In the genomic region with DNA sequence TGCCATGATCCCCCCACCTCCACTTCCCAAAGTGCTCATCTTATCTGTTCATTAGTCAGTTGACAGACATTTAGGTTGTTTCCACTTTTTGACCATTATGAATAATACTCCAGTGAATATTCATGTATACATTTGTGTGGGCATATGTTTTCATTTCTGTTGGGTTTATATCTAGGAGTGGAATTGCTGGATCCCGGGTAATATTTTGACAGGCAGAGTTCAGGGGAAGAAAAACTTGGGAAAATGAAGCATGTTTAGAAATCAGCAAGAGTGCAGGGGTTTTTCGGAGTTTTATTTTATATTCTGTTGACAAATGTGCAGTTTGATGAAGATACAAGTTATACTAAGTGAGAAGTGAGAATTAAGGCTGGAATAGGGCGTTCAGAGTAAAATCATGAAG, we compare ENCODE assay signal across 1 cellular context.
TF ChIP-seq lines count a peak whose summit lies in the region.

No MANE protein-coding gene starts in this region.

TF ChIP-seq in A549, 52 proteins besides CTCF, POLR2A, EP300 and RAD21 (continued from another document):
- TF ChIP-seq, protein P1, sequence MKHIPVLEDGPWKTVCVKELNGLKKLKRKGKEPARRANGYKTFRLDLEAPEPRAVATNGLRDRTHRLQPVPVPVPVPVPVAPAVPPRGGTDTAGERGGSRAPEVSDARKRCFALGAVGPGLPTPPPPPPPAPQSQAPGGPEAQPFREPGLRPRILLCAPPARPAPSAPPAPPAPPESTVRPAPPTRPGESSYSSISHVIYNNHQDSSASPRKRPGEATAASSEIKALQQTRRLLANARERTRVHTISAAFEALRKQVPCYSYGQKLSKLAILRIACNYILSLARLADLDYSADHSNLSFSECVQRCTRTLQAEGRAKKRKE (CRISPR knock-in tag; IDR thresholded peaks at IDR 0.05; ENCODE audit: low read depth) = no peak
- no peak for TF ChIP-seq HDAC2 (IDR thresholded peaks at IDR 0.05)
- TF ChIP-seq FOXS1 (CRISPR knock-in tag; IDR thresholded peaks at IDR 0.05) = no peak
- TF ChIP-seq, protein P2, sequence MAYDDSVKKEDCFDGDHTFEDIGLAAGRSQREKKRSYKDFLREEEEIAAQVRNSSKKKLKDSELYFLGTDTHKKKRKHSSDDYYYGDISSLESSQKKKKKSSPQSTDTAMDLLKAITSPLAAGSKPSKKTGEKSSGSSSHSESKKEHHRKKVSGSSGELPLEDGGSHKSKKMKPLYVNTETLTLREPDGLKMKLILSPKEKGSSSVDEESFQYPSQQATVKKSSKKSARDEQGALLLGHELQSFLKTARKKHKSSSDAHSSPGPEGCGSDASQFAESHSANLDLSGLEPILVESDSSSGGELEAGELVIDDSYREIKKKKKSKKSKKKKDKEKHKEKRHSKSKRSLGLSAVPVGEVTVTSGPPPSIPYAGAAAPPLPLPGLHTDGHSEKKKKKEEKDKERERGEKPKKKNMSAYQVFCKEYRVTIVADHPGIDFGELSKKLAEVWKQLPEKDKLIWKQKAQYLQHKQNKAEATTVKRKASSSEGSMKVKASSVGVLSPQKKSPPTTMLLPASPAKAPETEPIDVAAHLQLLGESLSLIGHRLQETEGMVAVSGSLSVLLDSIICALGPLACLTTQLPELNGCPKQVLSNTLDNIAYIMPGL (CRISPR knock-in tag; IDR thresholded peaks at IDR 0.05; ENCODE audit: borderline replicate concordance) = no peak
- TF ChIP-seq POLR2AphosphoS2 (conservative IDR thresholded peaks at IDR 0.05; ENCODE audit: low read length) = no peak
- TF ChIP-seq, protein P3, sequence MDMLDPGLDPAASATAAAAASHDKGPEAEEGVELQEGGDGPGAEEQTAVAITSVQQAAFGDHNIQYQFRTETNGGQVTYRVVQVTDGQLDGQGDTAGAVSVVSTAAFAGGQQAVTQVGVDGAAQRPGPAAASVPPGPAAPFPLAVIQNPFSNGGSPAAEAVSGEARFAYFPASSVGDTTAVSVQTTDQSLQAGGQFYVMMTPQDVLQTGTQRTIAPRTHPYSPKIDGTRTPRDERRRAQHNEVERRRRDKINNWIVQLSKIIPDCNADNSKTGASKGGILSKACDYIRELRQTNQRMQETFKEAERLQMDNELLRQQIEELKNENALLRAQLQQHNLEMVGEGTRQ (IDR thresholded peaks at IDR 0.05) = no peak
- no peak for TF ChIP-seq HOXB5 (CRISPR knock-in tag; IDR thresholded peaks at IDR 0.05)
- TF ChIP-seq JUN (IDR thresholded peaks at IDR 0.05) = no peak
- no peak for TF ChIP-seq MAZ (IDR thresholded peaks at IDR 0.05; ENCODE audit: borderline replicate concordance, low read depth, low read length)
- TF ChIP-seq GATA3 (IDR thresholded peaks at IDR 0.05; ENCODE audit: borderline replicate concordance) = no peak
- no peak for TF ChIP-seq FOSL2 (IDR thresholded peaks at IDR 0.05)
- TF ChIP-seq FOSL2 (CRISPR knock-in tag; IDR thresholded peaks at IDR 0.05) = no peak
- no peak for TF ChIP-seq FOSB (CRISPR knock-in tag; IDR thresholded peaks at IDR 0.05)
- TF ChIP-seq, protein P4, sequence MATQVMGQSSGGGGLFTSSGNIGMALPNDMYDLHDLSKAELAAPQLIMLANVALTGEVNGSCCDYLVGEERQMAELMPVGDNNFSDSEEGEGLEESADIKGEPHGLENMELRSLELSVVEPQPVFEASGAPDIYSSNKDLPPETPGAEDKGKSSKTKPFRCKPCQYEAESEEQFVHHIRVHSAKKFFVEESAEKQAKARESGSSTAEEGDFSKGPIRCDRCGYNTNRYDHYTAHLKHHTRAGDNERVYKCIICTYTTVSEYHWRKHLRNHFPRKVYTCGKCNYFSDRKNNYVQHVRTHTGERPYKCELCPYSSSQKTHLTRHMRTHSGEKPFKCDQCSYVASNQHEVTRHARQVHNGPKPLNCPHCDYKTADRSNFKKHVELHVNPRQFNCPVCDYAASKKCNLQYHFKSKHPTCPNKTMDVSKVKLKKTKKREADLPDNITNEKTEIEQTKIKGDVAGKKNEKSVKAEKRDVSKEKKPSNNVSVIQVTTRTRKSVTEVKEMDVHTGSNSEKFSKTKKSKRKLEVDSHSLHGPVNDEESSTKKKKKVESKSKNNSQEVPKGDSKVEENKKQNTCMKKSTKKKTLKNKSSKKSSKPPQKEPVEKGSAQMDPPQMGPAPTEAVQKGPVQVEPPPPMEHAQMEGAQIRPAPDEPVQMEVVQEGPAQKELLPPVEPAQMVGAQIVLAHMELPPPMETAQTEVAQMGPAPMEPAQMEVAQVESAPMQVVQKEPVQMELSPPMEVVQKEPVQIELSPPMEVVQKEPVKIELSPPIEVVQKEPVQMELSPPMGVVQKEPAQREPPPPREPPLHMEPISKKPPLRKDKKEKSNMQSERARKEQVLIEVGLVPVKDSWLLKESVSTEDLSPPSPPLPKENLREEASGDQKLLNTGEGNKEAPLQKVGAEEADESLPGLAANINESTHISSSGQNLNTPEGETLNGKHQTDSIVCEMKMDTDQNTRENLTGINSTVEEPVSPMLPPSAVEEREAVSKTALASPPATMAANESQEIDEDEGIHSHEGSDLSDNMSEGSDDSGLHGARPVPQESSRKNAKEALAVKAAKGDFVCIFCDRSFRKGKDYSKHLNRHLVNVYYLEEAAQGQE (IDR thresholded peaks at IDR 0.05) = no peak
- TF ChIP-seq TP53 (CRISPR knock-in tag; IDR thresholded peaks at IDR 0.05) = no peak
